28 cellular contexts compared by ENCODE assay signal in genomic region chr16:74117798-74118197, GRCh38.
"Had no signal": no experiment of that assay in that cellular context is flagged by ENCODE, and none has a peak within 500 bp of the region (broad histone marks: within the 10 kb centered on the region; RNA-seq: fewer than 3 reads in every experiment).

No MANE protein-coding gene starts in this region.

- H3K9me3 Mint-ChIP-seq: activated CD4-positive, alpha-beta memory T cell treated with anti-CD3 and anti-CD28 coated beads, Interleukin-2, amount 10 ng/mL, durations not matched to agents 7 days and 5 days; activated CD4-positive, alpha-beta T cell treated with anti-CD3 and anti-CD28 coated beads, Interleukin-2, amount 10 ng/mL, durations not matched to agents 24 days and 14 days; activated naive CD4-positive, alpha-beta T cell treated with anti-CD3 and anti-CD28 coated beads, Interleukin-2, amount 10 ng/mL, durations not matched to agents 7 days and 5 days; activated naive CD4-positive, alpha-beta T cell treated with anti-CD3 and anti-CD28 coated beads, Interleukin-2, amount 50 U/mL, for 72 hours; activated naive CD8-positive, alpha-beta T cell treated with anti-CD3 and anti-CD28 coated beads, Interleukin-2, amount 10 ng/mL, durations not matched to agents 7 days and 5 days; activated T-cell treated with anti-CD3 and anti-CD28 coated beads, Interleukin-2, amount 50 U/mL, for 24 hours; activated T-cell treated with anti-CD3 and anti-CD28 coated beads, Interleukin-2, amount 50 U/mL, for 72 hours; brain had no signal

- H3K4me3 Mint-ChIP-seq: activated CD4-positive, alpha-beta memory T cell treated with anti-CD3 and anti-CD28 coated beads, Interleukin-2, amount 10 ng/mL, durations not matched to agents 7 days and 5 days; activated CD4-positive, alpha-beta T cell treated with anti-CD3 and anti-CD28 coated beads for 36 hours; activated CD4-positive, alpha-beta T cell treated with anti-CD3 and anti-CD28 coated beads, Interleukin-2, amount 10 ng/mL, durations not matched to agents 24 days and 14 days; activated naive CD4-positive, alpha-beta T cell treated with anti-CD3 and anti-CD28 coated beads, Interleukin-2, amount 10 ng/mL, durations not matched to agents 7 days and 5 days; activated naive CD8-positive, alpha-beta T cell treated with anti-CD3 and anti-CD28 coated beads, Interleukin-2, amount 10 ng/mL, durations not matched to agents 7 days and 5 days; activated T-cell treated with anti-CD3 and anti-CD28 coated beads, Interleukin-2, amount 50 U/mL, for 24 hours; activated T-cell treated with anti-CD3 and anti-CD28 coated beads, Interleukin-2, amount 50 U/mL, for 72 hours; brain had no signal

- H3K4me1 ChIP-seq: ascending aorta, breast epithelium, colonic mucosa, esophagus squamous epithelium, gastroesophageal sphincter, heart right ventricle had no signal

- H3K27me3 ChIP-seq: ascending aorta, cardiac muscle cell, colonic mucosa, esophagus squamous epithelium, gastroesophageal sphincter had no signal

- H3K4me1 Mint-ChIP-seq: activated CD4-positive, alpha-beta memory T cell treated with anti-CD3 and anti-CD28 coated beads, Interleukin-2, amount 10 ng/mL, durations not matched to agents 7 days and 5 days; activated CD4-positive, alpha-beta T cell treated with anti-CD3 and anti-CD28 coated beads for 36 hours; activated CD4-positive, alpha-beta T cell treated with anti-CD3 and anti-CD28 coated beads, Interleukin-2, amount 10 ng/mL, durations not matched to agents 24 days and 14 days; activated naive CD4-positive, alpha-beta T cell treated with anti-CD3 and anti-CD28 coated beads, Interleukin-2, amount 10 ng/mL, durations not matched to agents 7 days and 5 days; activated naive CD8-positive, alpha-beta T cell treated with anti-CD3 and anti-CD28 coated beads, Interleukin-2, amount 10 ng/mL, durations not matched to agents 7 days and 5 days; brain had no signal

- DNase-seq: activated CD4-positive, alpha-beta memory T cell treated with anti-CD3 and anti-CD28 coated beads, Interleukin-2, amount 10 ng/mL, durations not matched to agents 7 days and 5 days; activated CD4-positive, alpha-beta T cell treated with anti-CD3 and anti-CD28 coated beads for 36 hours; activated CD4-positive, alpha-beta T cell treated with anti-CD3 and anti-CD28 coated beads, Interleukin-2, amount 10 ng/mL, durations not matched to agents 24 days and 14 days; activated CD4-positive, CD25-positive, alpha-beta regulatory T cell; activated CD4-positive, CD25-positive, alpha-beta regulatory T cell treated with anti-CD3 and anti-CD28 coated beads, Interleukin-2, amount 50 U/mL, for 72 hours; activated CD8-positive, alpha-beta memory T cell treated with anti-CD3 and anti-CD28 coated beads, Interleukin-2, amount 50 U/mL, for 48 hours; activated gamma-delta T cell; activated naive CD4-positive, alpha-beta T cell; activated naive CD4-positive, alpha-beta T cell treated with anti-CD3 and anti-CD28 coated beads, Interleukin-2, amount 10 ng/mL, durations not matched to agents 7 days and 5 days; activated naive CD8-positive, alpha-beta T cell treated with anti-CD3 and anti-CD28 coated beads, Interleukin-2, amount 10 ng/mL, durations not matched to agents 7 days and 5 days; activated T-cell treated with anti-CD3 and anti-CD28 coated beads for 4 hours; activated T-cell treated with anti-CD3 and anti-CD28 coated beads, Interleukin-2, amount 50 U/mL, for 24 hours; activated T-cell treated with anti-CD3 and anti-CD28 coated beads, Interleukin-2, amount 50 U/mL, for 72 hours; central memory CD4-positive, alpha-beta T cell; cerebellar nuclear complex; colonic mucosa; effector CD8-positive, alpha-beta T cell; esophagus squamous epithelium; foreskin melanocyte; heart right ventricle; T-helper 2 cell had no signal

- H3K27ac Mint-ChIP-seq: activated CD4-positive, alpha-beta memory T cell treated with anti-CD3 and anti-CD28 coated beads, Interleukin-2, amount 10 ng/mL, durations not matched to agents 7 days and 5 days; activated CD4-positive, alpha-beta T cell treated with anti-CD3 and anti-CD28 coated beads for 36 hours; activated CD4-positive, alpha-beta T cell treated with anti-CD3 and anti-CD28 coated beads, Interleukin-2, amount 10 ng/mL, durations not matched to agents 24 days and 14 days; activated naive CD4-positive, alpha-beta T cell treated with anti-CD3 and anti-CD28 coated beads, Interleukin-2, amount 10 ng/mL, durations not matched to agents 7 days and 5 days; activated naive CD8-positive, alpha-beta T cell treated with anti-CD3 and anti-CD28 coated beads, Interleukin-2, amount 10 ng/mL, durations not matched to agents 7 days and 5 days; activated T-cell treated with anti-CD3 and anti-CD28 coated beads, Interleukin-2, amount 50 U/mL, for 24 hours; activated T-cell treated with anti-CD3 and anti-CD28 coated beads, Interleukin-2, amount 50 U/mL, for 72 hours; brain had no signal

- H3K27me3 Mint-ChIP-seq: activated CD4-positive, alpha-beta memory T cell treated with anti-CD3 and anti-CD28 coated beads, Interleukin-2, amount 10 ng/mL, durations not matched to agents 7 days and 5 days; activated CD4-positive, alpha-beta T cell treated with anti-CD3 and anti-CD28 coated beads, Interleukin-2, amount 10 ng/mL, durations not matched to agents 24 days and 14 days; activated naive CD4-positive, alpha-beta T cell treated with anti-CD3 and anti-CD28 coated beads, Interleukin-2, amount 10 ng/mL, durations not matched to agents 7 days and 5 days; activated T-cell treated with anti-CD3 and anti-CD28 coated beads, Interleukin-2, amount 50 U/mL, for 24 hours had no signal

- H3K36me3 Mint-ChIP-seq: activated naive CD4-positive, alpha-beta T cell treated with anti-CD3 and anti-CD28 coated beads, Interleukin-2, amount 10 ng/mL, durations not matched to agents 7 days and 5 days; activated naive CD4-positive, alpha-beta T cell treated with anti-CD3 and anti-CD28 coated beads, Interleukin-2, amount 50 U/mL, for 72 hours; activated naive CD8-positive, alpha-beta T cell treated with anti-CD3 and anti-CD28 coated beads, Interleukin-2, amount 10 ng/mL, durations not matched to agents 7 days and 5 days; brain had no signal

- H3K27ac ChIP-seq: ascending aorta, breast epithelium, cardiac muscle cell, colonic mucosa, epithelial cell of prostate, esophagus squamous epithelium, gastroesophageal sphincter, heart right ventricle had no signal

- H3K4me3 ChIP-seq: ascending aorta, breast epithelium, cardiac muscle cell, colonic mucosa, esophagus squamous epithelium, gastroesophageal sphincter, heart right ventricle had no signal

- H3K36me3 ChIP-seq: ascending aorta, breast epithelium, cardiac muscle cell, colonic mucosa, esophagus squamous epithelium, gastroesophageal sphincter, heart right ventricle had no signal

- ATAC-seq: activated CD4-positive, alpha-beta T cell treated with anti-CD3 and anti-CD28 coated beads for 36 hours; activated naive CD4-positive, alpha-beta T cell treated with anti-CD3 and anti-CD28 coated beads, Interleukin-2, amount 50 U/mL, for 72 hours; activated T-cell treated with anti-CD3 and anti-CD28 coated beads, Interleukin-2, amount 50 U/mL, for 72 hours; gastroesophageal sphincter; heart right ventricle had no signal
